In the genomic region with DNA sequence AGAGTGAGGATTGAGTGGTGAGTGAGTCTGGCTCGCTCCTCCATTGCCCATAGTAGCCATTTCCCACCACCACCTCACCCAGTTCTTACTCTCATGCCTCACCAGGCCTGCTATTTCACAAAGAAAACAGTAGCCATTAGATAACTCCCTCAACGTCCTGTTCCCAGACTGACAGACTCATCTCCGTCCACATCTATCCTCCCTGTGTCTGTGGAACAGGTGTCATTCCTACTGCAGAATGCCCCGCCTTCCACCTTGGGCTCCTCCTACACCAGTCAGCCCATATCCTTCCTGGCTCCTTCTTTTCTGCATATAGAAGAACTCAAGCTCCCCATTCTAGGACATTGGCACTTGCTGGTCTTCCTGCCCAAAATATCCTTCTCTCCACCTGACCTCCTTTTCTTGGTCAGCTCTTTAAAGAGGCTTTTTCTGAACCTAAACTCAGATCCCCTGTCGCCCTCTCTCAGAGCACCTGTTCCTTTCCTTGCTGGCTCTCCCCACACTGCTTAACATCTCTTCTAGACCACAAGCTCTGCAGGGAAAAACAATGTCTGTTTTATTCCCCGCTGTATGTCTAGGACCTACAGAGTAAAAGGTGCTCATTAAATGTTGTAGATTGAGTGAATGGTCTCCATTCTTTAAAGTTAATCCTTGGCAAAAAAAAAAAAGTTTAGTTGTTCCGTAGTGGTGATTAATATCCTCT, we compare ENCODE assay signal across 16 cellular contexts. TPM values are rescaled to one million over a fixed set of nuclear protein-coding genes. Genes with fewer than 3 reads are reported as not detected.
DNase-seq lines count a peak whose midpoint lies in the region; ATAC-seq, FAIRE-seq and TF ChIP-seq lines count a peak whose summit lies in the region.
"Had no signal": no experiment of that assay in that cellular context is flagged by ENCODE, and none has a peak within 500 bp of the region (broad histone marks: within the 10 kb centered on the region; RNA-seq: fewer than 3 reads in every experiment).

No MANE protein-coding gene starts in this region.

- no peaks in the 10 kb centered on the region for H4K20me1 ChIP-seq in PC-3 (ENCODE audit: low read length)

- peak overlapping the region; percentile 96 to 99 for H3K4me3 Mint-ChIP-seq in activated T-cell treated with anti-CD3 and anti-CD28 coated beads, Interleukin-2, amount 50 U/mL, for 72 hours

- no peaks in the 10 kb centered on the region for H3K27me3 Mint-ChIP-seq in activated T-cell treated with anti-CD3 and anti-CD28 coated beads, Interleukin-2, amount 50 U/mL, for 72 hours (ENCODE audit: low read depth)

- H3K79me2 ChIP-seq in PC-3 (ENCODE audit: low read length) = peaks cover 74% of the 10 kb centered on the region

- no peaks in the 10 kb centered on the region for H3K9me3 ChIP-seq in PC-3 (ENCODE audit: low read length)
- H3K9me3 ChIP-seq in stomach smooth muscle (ENCODE audit: control insufficient read depth in 2 of 2, low read length in 2 of 2) = no peaks in the 10 kb centered on the region
- H3K9me3 ChIP-seq: HAP-1, left ventricle myocardium inferior had no signal

- no peaks in the 10 kb centered on the region for H3K9me3 Mint-ChIP-seq in activated T-cell treated with anti-CD3 and anti-CD28 coated beads, Interleukin-2, amount 50 U/mL, for 72 hours

- ATAC-seq in activated T-cell treated with anti-CD3 and anti-CD28 coated beads, Interleukin-2, amount 50 U/mL, for 72 hours (replicated peaks in 1 of 2) = no peak
- no peak for ATAC-seq in PC-3

- H3K9ac ChIP-seq in PC-3 (ENCODE audit: low read length) (no peak overlapping the region), stomach smooth muscle (ENCODE audit: low read length in 2 of 2) (no peak overlapping the region)
- H3K9ac ChIP-seq: KMS-11 had no signal

- CTCF ChIA-PET in PC-3 (lab: Charles Lee) = no interaction called here

- H3K4me3 ChIP-seq in PC-3 (ENCODE audit: low read length) (no peak overlapping the region; the same call in 1 of the 2 replicates), epithelial cell of esophagus (ENCODE audit: low read length) (no peak overlapping the region), stomach smooth muscle (ENCODE audit: low read length in 2 of 2) (peak overlapping the region in 1 of 2 donors; percentile 15)
- H3K4me3 ChIP-seq: HAP-1 had no signal

- H3K27me3 ChIP-seq in PC-3 (ENCODE audit: low read length) (no peaks in the 10 kb centered on the region), stomach smooth muscle (ENCODE audit: control insufficient read depth in 1 of 2, insufficient read depth in 2 of 2, low read length in 2 of 2) (no peaks in the 10 kb centered on the region)

- H2AFZ ChIP-seq in PC-3 (ENCODE audit: low read length) = no peak overlapping the region

- H3K36me3 ChIP-seq in PC-3 (ENCODE audit: low read depth, low read length) (no peaks in the 10 kb centered on the region), stomach smooth muscle (ENCODE audit: control insufficient read depth in 2 of 2, insufficient read depth in 2 of 2, low read length in 2 of 2) (no peaks in the 10 kb centered on the region)
- H3K36me3 ChIP-seq: HAP-1, left ventricle myocardium inferior had no signal

- intact Hi-C loops in PC-3 (cut with micrococcal nuclease) = loop anchor here (5.0 kb wide), 2 partner anchors 37 to 38 kb away; no protein-coding TSS in a partner anchor

- FAIRE-seq in frontal cortex (lab: Jason Lieb, UNC) = no peak

- H3K27ac Mint-ChIP-seq in activated T-cell treated with anti-CD3 and anti-CD28 coated beads, Interleukin-2, amount 50 U/mL, for 72 hours = peak overlapping the region; percentile 99

- peaks cover 31 to 47% of the 10 kb centered on the region in 2 donors for H3K36me3 Mint-ChIP-seq in activated T-cell treated with anti-CD3 and anti-CD28 coated beads, Interleukin-2, amount 50 U/mL, for 72 hours (ENCODE audit: insufficient read depth in 2 of 2)

- peak overlapping the region; percentile 64 for H3K4me2 ChIP-seq in PC-3 (ENCODE audit: low read length)
- H3K4me2 ChIP-seq: KMS-11 had no signal

- POLR2A ChIA-PET in PC-3 (lab: Charles Lee; ENCODE audit: unreplicated experiment) = interaction anchor here (0.6 to 0.7 kb wide), 3 partner anchors 17 to 288 kb away, joined by 4 read pairs; a partner anchor contains a TSS

- DNase-seq in activated T-cell treated with anti-CD3 and anti-CD28 coated beads, Interleukin-2, amount 50 U/mL, for 72 hours = no peak
- DNase-seq in activated T-cell treated with anti-CD3 and anti-CD28 coated beads, Interleukin-2, amount 50 U/mL, for 48 hours = no peak
- DNase-seq in PC-3 (peak; percentile 18), epithelial cell of esophagus (ENCODE audit: low read depth) (peak; percentile 48), NCI-H1105 treated with DMSO at 0.1 percent for 48 hours (lab: John Stamatoyannopoulos, UW) (no peak), DMS79 (lab: John Stamatoyannopoulos, UW) (no peak), frontal cortex (ENCODE audit: low spot score in 2 of 2) (no peak)
- DNase-seq: activated CD4-positive, CD25-positive, alpha-beta regulatory T cell; glutamatergic neuron; left ventricle myocardium inferior; stimulated activated CD4-positive, alpha-beta T cell treated with anti-CD3 and anti-CD28 coated beads, Interleukin-2, amount 100 ng/mL, for 24 hours; substantia nigra had no signal

- no peaks in the 10 kb centered on the region for H3F3A ChIP-seq in PC-3 (ENCODE audit: low read length, unreplicated experiment)

- peaks cover 74% of the 10 kb centered on the region for H3K4me1 Mint-ChIP-seq in activated T-cell treated with anti-CD3 and anti-CD28 coated beads, Interleukin-2, amount 50 U/mL, for 72 hours (ENCODE audit: low read depth)

- H3K4me1 ChIP-seq in PC-3 (ENCODE audit: insufficient read depth, low read length) = peaks cover 67% of the 10 kb centered on the region
- peaks cover 25% of the 10 kb centered on the region for H3K4me1 ChIP-seq in stomach smooth muscle (ENCODE audit: control insufficient read depth, insufficient read depth, low read length)

- TF ChIP-seq CTCF in PC-3 (conservative IDR thresholded peaks at IDR 0.05; ENCODE audit: low read depth, low read length) (no peak), epithelial cell of esophagus (IDR thresholded peaks at IDR 0.05; ENCODE audit: insufficient read depth, low read depth, low read length, missing control alignments) (no peak)

- H3K27ac ChIP-seq in PC-3 (ENCODE audit: low read length) (peak overlapping the region; percentile 64; the same call in 1 of the 2 replicates), stomach smooth muscle (ENCODE audit: low read length) (peak overlapping the region; percentile 46)
- H3K27ac ChIP-seq: KMS-11, left ventricle myocardium inferior, RWPE1 had no signal

- H3K9me2 ChIP-seq in PC-3 (replicated peaks; ENCODE audit: low read length) = no peaks in the 10 kb centered on the region

- BruUV-seq in PC-3 (replicated peaks; lab: Mats Ljungman, UMichigan) = no TSS peak

RNA-seq across cellular contexts. Expression of a gene that starts 3.2 kb away (rescaled TPM):
- total RNA-seq in activated T-cell treated with anti-CD3 and anti-CD28 coated beads, Interleukin-2, amount 50 U/mL, for 72 hours = 100 to 1,000 TPM; 117 to 137 TPM
- total RNA-seq in PC-3 (2014; rRNA removed) = 11.8 and 20.0 TPM in 2 replicates
- 2.9 TPM for total RNA-seq in frontal cortex

Comparison
In these comparisons a context has a peak if more than half of its experiments do, and no peak if none do; other contexts are left out.
1. DNase-seq: peak in PC-3 (single experiment) and epithelial cell of esophagus (single experiment); none in activated T-cell treated with anti-CD3 and anti-CD28 coated beads, Interleukin-2, amount 50 U/mL, for 72 hours (0 of 2), activated T-cell treated with anti-CD3 and anti-CD28 coated beads, Interleukin-2, amount 50 U/mL, for 48 hours (0 of 2), NCI-H1105 treated with DMSO at 0.1 percent for 48 hours (single experiment), DMS79 (single experiment) and frontal cortex (0 of 2).